Comparison of ENCODE assay signal across 21 cellular contexts in the genomic region with DNA sequence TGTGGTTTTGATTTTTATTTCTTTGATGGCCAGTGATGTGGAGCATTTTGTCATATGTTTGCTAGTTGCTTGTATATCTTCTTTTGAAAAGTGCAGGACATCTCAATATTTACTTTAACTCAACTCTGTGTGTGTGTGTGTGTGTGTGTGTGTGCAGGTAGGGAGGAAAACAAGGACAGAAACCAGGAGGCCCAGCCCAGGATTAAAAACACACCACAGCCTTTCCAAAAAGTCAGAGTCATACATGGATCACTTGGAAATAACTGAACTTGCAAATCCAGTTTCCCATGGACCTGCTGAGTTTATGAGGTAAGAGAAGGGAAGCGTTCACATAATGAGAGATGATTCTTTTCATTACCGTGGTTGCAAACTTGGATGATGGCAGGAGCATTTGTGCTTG.
"Had no signal": no experiment of that assay in that cellular context is flagged by ENCODE, and none has a peak within 500 bp of the region (broad histone marks: within the 10 kb centered on the region; RNA-seq: fewer than 3 reads in every experiment).

No MANE protein-coding gene starts in this region.

- H3K4me1 ChIP-seq: gastrocnemius medialis, sigmoid colon, spleen, testis, upper lobe of left lung had no signal

- H3K27me3 ChIP-seq: gastrocnemius medialis, ovary, sigmoid colon, testis, upper lobe of left lung had no signal

- DNase-seq: activated CD4-positive, alpha-beta T cell treated with anti-CD3 and anti-CD28 coated beads for 48 hours; activated CD4-positive, CD25-positive, alpha-beta regulatory T cell; activated CD8-positive, alpha-beta T cell treated with anti-CD3 and anti-CD28 coated beads for 36 hours; activated naive CD4-positive, alpha-beta T cell treated with Interleukin-2 at 50 U/mL for 16 hours; activated naive CD8-positive, alpha-beta T cell treated with anti-CD3 and anti-CD28 coated beads, Interleukin-2, amount 10 ng/mL, durations not matched to agents 7 days and 5 days; activated T-cell treated with anti-CD3 and anti-CD28 coated beads, Interleukin-2, amount 50 U/mL, for 1 hour; amygdala; caudate nucleus; erythroblast; gastrocnemius medialis; head of caudate nucleus; mucosa of descending colon; naive thymus-derived CD4-positive, alpha-beta T cell; ovary; sigmoid colon; spleen; stimulated activated CD4-positive, alpha-beta T cell treated with anti-CD3 and anti-CD28 coated beads, Interleukin-4, amount 100 ng/mL, for 4 hours; testis; upper lobe of left lung had no signal

- H3K27ac Mint-ChIP-seq: activated CD8-positive, alpha-beta T cell treated with anti-CD3 and anti-CD28 coated beads for 36 hours; activated naive CD8-positive, alpha-beta T cell treated with anti-CD3 and anti-CD28 coated beads, Interleukin-2, amount 10 ng/mL, durations not matched to agents 7 days and 5 days; activated T-helper 2 cell treated with anti-CD3 and anti-CD28 coated beads, Interferon-gamma antibody, Interleukin-2, Interleukin-4, amounts not matched to agents 10 μg/mL and 5 μg/mL and 100 μg/mL, durations not matched to agents 14 hours and 24 hours and 36 hours; naive thymus-derived CD4-positive, alpha-beta T cell; stimulated activated memory B cell treated with anti-CD40 and anti-IgM and Interleukin-4, amounts not matched to agents 10 μg/mL and 1 μg/mL and 100 μg/mL, for 72 hours had no signal

- H3K36me3 ChIP-seq: gastrocnemius medialis, ovary, sigmoid colon, spleen, upper lobe of left lung had no signal

- H3K9me3 ChIP-seq: gastrocnemius medialis, ovary, testis, upper lobe of left lung had no signal

- H3K4me3 ChIP-seq: gastrocnemius medialis, mucosa of descending colon, ovary, sigmoid colon, spleen, testis, upper lobe of left lung had no signal

- H3K36me3 Mint-ChIP-seq: activated naive CD8-positive, alpha-beta T cell treated with anti-CD3 and anti-CD28 coated beads, Interleukin-2, amount 10 ng/mL, durations not matched to agents 7 days and 5 days; naive thymus-derived CD4-positive, alpha-beta T cell; stimulated activated memory B cell treated with anti-CD40 and anti-IgM and Interleukin-4, amounts not matched to agents 10 μg/mL and 1 μg/mL and 100 μg/mL, for 72 hours had no signal

- H3K9me3 Mint-ChIP-seq: activated CD8-positive, alpha-beta T cell treated with anti-CD3 and anti-CD28 coated beads for 36 hours; activated T-helper 2 cell treated with anti-CD3 and anti-CD28 coated beads, Interferon-gamma antibody, Interleukin-2, Interleukin-4, amounts not matched to agents 10 μg/mL and 5 μg/mL and 100 μg/mL, durations not matched to agents 14 hours and 24 hours and 36 hours had no signal

- H3K27ac ChIP-seq: gastrocnemius medialis, ovary, sigmoid colon, spleen, testis, upper lobe of left lung had no signal

- H3K4me3 Mint-ChIP-seq: activated CD8-positive, alpha-beta T cell treated with anti-CD3 and anti-CD28 coated beads for 36 hours; activated naive CD8-positive, alpha-beta T cell treated with anti-CD3 and anti-CD28 coated beads, Interleukin-2, amount 10 ng/mL, durations not matched to agents 7 days and 5 days; naive thymus-derived CD4-positive, alpha-beta T cell; stimulated activated memory B cell treated with anti-CD40 and anti-IgM and Interleukin-4, amounts not matched to agents 10 μg/mL and 1 μg/mL and 100 μg/mL, for 72 hours had no signal

- H3K4me1 Mint-ChIP-seq: activated naive CD8-positive, alpha-beta T cell treated with anti-CD3 and anti-CD28 coated beads, Interleukin-2, amount 10 ng/mL, durations not matched to agents 7 days and 5 days; naive thymus-derived CD4-positive, alpha-beta T cell; stimulated activated memory B cell treated with anti-CD40 and anti-IgM and Interleukin-4, amounts not matched to agents 10 μg/mL and 1 μg/mL and 100 μg/mL, for 72 hours had no signal
